Comparison of ENCODE assay signal across 9 cellular contexts in the genomic region with DNA sequence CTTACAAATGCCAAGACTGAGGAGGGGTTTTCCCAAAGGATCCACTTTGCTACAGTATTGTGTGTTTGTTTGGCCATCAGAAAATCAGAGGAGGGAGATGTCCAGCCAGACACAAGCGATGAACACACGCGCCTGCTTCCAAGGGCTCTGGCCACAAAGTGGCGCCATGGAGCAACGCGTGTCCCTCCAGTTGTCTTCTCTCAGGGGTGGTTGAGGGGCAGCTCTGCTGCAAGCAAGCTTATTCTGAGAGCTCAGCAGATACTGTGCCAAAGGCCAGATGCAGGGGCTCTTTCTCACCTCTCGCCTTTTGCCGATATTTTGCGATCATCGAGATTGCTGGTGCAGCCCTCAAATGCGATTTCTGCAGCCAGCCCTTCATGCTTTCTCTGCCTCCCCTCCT.
DNase-seq lines count a peak whose midpoint lies in the region; ATAC-seq and TF ChIP-seq lines count a peak whose summit lies in the region.
"Had no signal": no experiment of that assay in that cellular context is flagged by ENCODE, and none has a peak within 500 bp of the region (broad histone marks: within the 10 kb centered on the region; RNA-seq: fewer than 3 reads in every experiment).

No MANE protein-coding gene starts in this region.

- no peaks in the 10 kb centered on the region for H3F3A ChIP-seq in neural progenitor cell (ENCODE audit: low read depth)

- peak; percentile 36 for TF ChIP-seq CTCF in GM06990 (IDR thresholded peaks at IDR 0.05; ENCODE audit: insufficient read depth, low read length, poor library complexity, severe bottlenecking)
- TF ChIP-seq CTCF in epithelial cell of proximal tubule (conservative IDR thresholded peaks at IDR 0.05; ENCODE audit: low read depth, low read length), result peak; percentile 51
- TF ChIP-seq CTCF in neural progenitor cell (IDR thresholded peaks at IDR 0.05), result peak; percentile 70
- no peak for TF ChIP-seq CTCF in activated CD8-positive, alpha-beta T cell treated with anti-CD3 and anti-CD28 coated beads for 36 hours (IDR thresholded peaks at IDR 0.05)

- no peak overlapping the region for H3K4me3 Mint-ChIP-seq in neural progenitor cell
- no peak overlapping the region for H3K4me3 Mint-ChIP-seq in activated CD8-positive, alpha-beta T cell treated with anti-CD3 and anti-CD28 coated beads for 36 hours
- H3K4me3 Mint-ChIP-seq: activated CD4-positive, alpha-beta T cell treated with anti-CD3 and anti-CD28 coated beads, Interleukin-2, amount 10 ng/mL, durations not matched to agents 24 days and 14 days had no signal

- no peak overlapping the region for H3K27ac ChIP-seq in neural progenitor cell

- DNase-seq in GM06990 (ENCODE audit: extremely low read depth, insufficient read length) (no peak), NAMALWA (ENCODE audit: low spot score) (peak; percentile 42), epithelial cell of proximal tubule (ENCODE audit: low read depth) (no peak), neural progenitor cell (ENCODE audit: low spot score) (peak; percentile 73), activated gamma-delta T cell (lab: John Stamatoyannopoulos, UW) (no peak)
- DNase-seq in activated CD8-positive, alpha-beta T cell treated with anti-CD3 and anti-CD28 coated beads for 36 hours, result no peak
- no peak for DNase-seq in activated naive CD4-positive, alpha-beta T cell treated with Interleukin-2 at 50 U/mL for 16 hours
- DNase-seq: activated CD4-positive, alpha-beta T cell treated with anti-CD3 and anti-CD28 coated beads, Interleukin-2, amount 10 ng/mL, durations not matched to agents 24 days and 14 days had no signal

- H3K27ac Mint-ChIP-seq in neural progenitor cell, result no peak overlapping the region
- H3K27ac Mint-ChIP-seq in activated CD8-positive, alpha-beta T cell treated with anti-CD3 and anti-CD28 coated beads for 36 hours, result no peak overlapping the region
- H3K27ac Mint-ChIP-seq: activated CD4-positive, alpha-beta T cell treated with anti-CD3 and anti-CD28 coated beads, Interleukin-2, amount 10 ng/mL, durations not matched to agents 24 days and 14 days had no signal

- H4K20me1 ChIP-seq in neural progenitor cell (ENCODE audit: low read depth), result no peaks in the 10 kb centered on the region

- intact Hi-C loops in activated CD8-positive, alpha-beta T cell treated with anti-CD3 and anti-CD28 coated beads for 36 hours (cut with micrococcal nuclease), result no loop called here

- no peak for ATAC-seq in activated CD8-positive, alpha-beta T cell treated with anti-CD3 and anti-CD28 coated beads for 36 hours
- no peak for ATAC-seq in GM21529 (IDR thresholded peaks at IDR 0.05; ENCODE audit: unreplicated experiment)

- H3K79me2 ChIP-seq in neural progenitor cell (ENCODE audit: low read depth), result no peaks in the 10 kb centered on the region

- peaks cover 25% of the 10 kb centered on the region for H3K4me1 Mint-ChIP-seq in neural progenitor cell
- no peaks in the 10 kb centered on the region for H3K4me1 Mint-ChIP-seq in activated CD8-positive, alpha-beta T cell treated with anti-CD3 and anti-CD28 coated beads for 36 hours (ENCODE audit: low read depth)
- H3K4me1 Mint-ChIP-seq: activated CD4-positive, alpha-beta T cell treated with anti-CD3 and anti-CD28 coated beads, Interleukin-2, amount 10 ng/mL, durations not matched to agents 24 days and 14 days had no signal

- no peak overlapping the region for H3K4me3 ChIP-seq in GM06990 (replicated peaks; ENCODE audit: low read depth, low read length)
- no peak overlapping the region for H3K4me3 ChIP-seq in epithelial cell of proximal tubule (ENCODE audit: low read depth, low read length)
- no peak overlapping the region for H3K4me3 ChIP-seq in neural progenitor cell

- no peaks in the 10 kb centered on the region for H3K36me3 Mint-ChIP-seq in neural progenitor cell
- H3K36me3 Mint-ChIP-seq in activated CD8-positive, alpha-beta T cell treated with anti-CD3 and anti-CD28 coated beads for 36 hours (ENCODE audit: low read depth), result no peaks in the 10 kb centered on the region

- H3K9me3 ChIP-seq in neural progenitor cell (ENCODE audit: low read depth), result no peaks in the 10 kb centered on the region

- H3K9me3 Mint-ChIP-seq in neural progenitor cell, result no peaks in the 10 kb centered on the region
- no peaks in the 10 kb centered on the region for H3K9me3 Mint-ChIP-seq in activated CD8-positive, alpha-beta T cell treated with anti-CD3 and anti-CD28 coated beads for 36 hours
- H3K9me3 Mint-ChIP-seq: activated CD4-positive, alpha-beta T cell treated with anti-CD3 and anti-CD28 coated beads, Interleukin-2, amount 10 ng/mL, durations not matched to agents 24 days and 14 days had no signal

- no peak overlapping the region for H3K9ac ChIP-seq in neural progenitor cell

- CTCF ChIA-PET in activated CD8-positive, alpha-beta T cell treated with anti-CD3 and anti-CD28 coated beads for 36 hours (lab: Charles Lee), result no interaction called here

- no peak overlapping the region for H3K4me2 ChIP-seq in neural progenitor cell

- H3K27me3 ChIP-seq in GM06990 (replicated peaks; ENCODE audit: control insufficient read depth, insufficient read depth, low read length) (no peaks in the 10 kb centered on the region), neural progenitor cell (no peaks in the 10 kb centered on the region)

- H3K27me3 Mint-ChIP-seq in neural progenitor cell (ENCODE audit: insufficient read depth, low read depth), result peaks cover 13% of the 10 kb centered on the region
- H3K27me3 Mint-ChIP-seq in activated CD8-positive, alpha-beta T cell treated with anti-CD3 and anti-CD28 coated beads for 36 hours, result peaks cover 4% of the 10 kb centered on the region

- H2AFZ ChIP-seq in neural progenitor cell (replicated peaks), result peak overlapping the region; percentile 83

- POLR2A ChIA-PET in activated CD8-positive, alpha-beta T cell treated with anti-CD3 and anti-CD28 coated beads for 36 hours (lab: Charles Lee), result no interaction called here

- no peaks in the 10 kb centered on the region for H3K4me1 ChIP-seq in neural progenitor cell

- H3K36me3 ChIP-seq in GM06990 (ENCODE audit: control insufficient read depth, insufficient read depth, low read length), result no peaks in the 10 kb centered on the region
- no peaks in the 10 kb centered on the region for H3K36me3 ChIP-seq in neural progenitor cell

Comparison
In these comparisons a context has a peak if more than half of its experiments do, and no peak if none do; other contexts are left out.
1. DNase-seq: peak in NAMALWA (single experiment) and neural progenitor cell (single experiment); none in GM06990 (single experiment), epithelial cell of proximal tubule (single experiment), activated CD8-positive, alpha-beta T cell treated with anti-CD3 and anti-CD28 coated beads for 36 hours (single experiment), activated gamma-delta T cell (single experiment) and activated naive CD4-positive, alpha-beta T cell treated with Interleukin-2 at 50 U/mL for 16 hours (single experiment).